Comparison of ENCODE assay signal across 1 cellular context in the genomic region with DNA sequence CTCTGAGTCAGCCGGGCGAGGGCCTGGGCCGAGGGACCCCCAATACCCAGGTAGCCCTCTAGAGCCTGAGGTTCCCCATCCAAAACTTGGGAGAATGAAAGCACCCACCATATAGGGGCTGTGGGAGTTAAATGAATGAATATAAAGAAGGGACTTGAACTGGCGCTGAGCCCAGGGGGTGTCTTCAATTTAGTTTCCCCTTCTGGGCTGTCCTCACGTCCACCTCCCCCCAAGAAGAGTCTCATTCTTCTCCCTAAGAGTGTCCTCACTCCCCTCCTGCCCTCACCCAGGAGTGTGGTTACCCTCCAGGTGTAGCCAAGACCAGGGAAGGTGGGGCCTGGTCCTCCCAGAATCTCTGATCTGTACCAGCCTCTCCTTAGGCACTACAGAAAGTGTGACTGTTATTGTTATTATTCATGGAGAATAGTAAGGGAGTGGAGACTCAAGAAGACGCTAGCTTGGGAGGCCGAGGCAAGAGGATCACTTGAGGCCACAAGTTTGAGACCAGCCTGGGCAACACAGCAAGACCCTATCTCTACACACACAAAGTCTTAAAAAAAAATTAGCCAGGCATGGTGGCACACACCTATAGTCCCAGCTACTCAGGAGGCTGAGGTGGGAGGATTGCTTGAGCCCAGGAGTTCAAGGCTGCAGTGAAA.
TF ChIP-seq lines count a peak whose summit lies in the region.

No MANE protein-coding gene starts in this region.

TF ChIP-seq in GM12878, 131 proteins besides CTCF, POLR2A, EP300 and RAD21:
- TF ChIP-seq, protein P1, sequence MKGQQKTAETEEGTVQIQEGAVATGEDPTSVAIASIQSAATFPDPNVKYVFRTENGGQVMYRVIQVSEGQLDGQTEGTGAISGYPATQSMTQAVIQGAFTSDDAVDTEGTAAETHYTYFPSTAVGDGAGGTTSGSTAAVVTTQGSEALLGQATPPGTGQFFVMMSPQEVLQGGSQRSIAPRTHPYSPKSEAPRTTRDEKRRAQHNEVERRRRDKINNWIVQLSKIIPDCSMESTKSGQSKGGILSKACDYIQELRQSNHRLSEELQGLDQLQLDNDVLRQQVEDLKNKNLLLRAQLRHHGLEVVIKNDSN (IDR thresholded peaks at IDR 0.05; ENCODE audit: borderline replicate concordance, extremely low read length, insufficient read depth, low read depth, low read length), result no peak
- TF ChIP-seq KLF5 (IDR thresholded peaks at IDR 0.05; ENCODE audit: partially characterized antibody) (no peak), MEF2A (IDR thresholded peaks at IDR 0.05; ENCODE audit: insufficient read depth, low read depth, low read length) (no peak), MYC (IDR thresholded peaks at IDR 0.05; ENCODE audit: insufficient read depth, insufficient read length, insufficient replicate concordance, low read length, severe bottlenecking) (no peak), CREB1 (IDR thresholded peaks at IDR 0.05; ENCODE audit: low read depth) (no peak), IKZF2 (IDR thresholded peaks at IDR 0.05) (no peak), NFYA (IDR thresholded peaks at IDR 0.05; ENCODE audit: borderline replicate concordance, low read depth, low read length) (no peak), MTA3 (IDR thresholded peaks at IDR 0.05; ENCODE audit: borderline replicate concordance, low read length) (no peak), RBBP5 (conservative IDR thresholded peaks at IDR 0.05) (no peak), RELA (IDR thresholded peaks at IDR 0.05; ENCODE audit: borderline replicate concordance, partially characterized antibody) (no peak), ZBTB11 (CRISPR knock-in tag; IDR thresholded peaks at IDR 0.05) (no peak), SREBF2 (IDR thresholded peaks at IDR 0.05; ENCODE audit: low read length) (no peak), SP1 (IDR thresholded peaks at IDR 0.05; ENCODE audit: low read depth, low read length) (no peak), SMARCA5 (IDR thresholded peaks at IDR 0.05) (no peak), RUNX3 (IDR thresholded peaks at IDR 0.05; ENCODE audit: low read length) (no peak), BMI1 (IDR thresholded peaks at IDR 0.05; ENCODE audit: borderline replicate concordance) (no peak), HSF1 (IDR thresholded peaks at IDR 0.05; ENCODE audit: low read depth, low read length) (no peak), CHD4 (IDR thresholded peaks at IDR 0.05) (no peak)
- TF ChIP-seq, protein P2, sequence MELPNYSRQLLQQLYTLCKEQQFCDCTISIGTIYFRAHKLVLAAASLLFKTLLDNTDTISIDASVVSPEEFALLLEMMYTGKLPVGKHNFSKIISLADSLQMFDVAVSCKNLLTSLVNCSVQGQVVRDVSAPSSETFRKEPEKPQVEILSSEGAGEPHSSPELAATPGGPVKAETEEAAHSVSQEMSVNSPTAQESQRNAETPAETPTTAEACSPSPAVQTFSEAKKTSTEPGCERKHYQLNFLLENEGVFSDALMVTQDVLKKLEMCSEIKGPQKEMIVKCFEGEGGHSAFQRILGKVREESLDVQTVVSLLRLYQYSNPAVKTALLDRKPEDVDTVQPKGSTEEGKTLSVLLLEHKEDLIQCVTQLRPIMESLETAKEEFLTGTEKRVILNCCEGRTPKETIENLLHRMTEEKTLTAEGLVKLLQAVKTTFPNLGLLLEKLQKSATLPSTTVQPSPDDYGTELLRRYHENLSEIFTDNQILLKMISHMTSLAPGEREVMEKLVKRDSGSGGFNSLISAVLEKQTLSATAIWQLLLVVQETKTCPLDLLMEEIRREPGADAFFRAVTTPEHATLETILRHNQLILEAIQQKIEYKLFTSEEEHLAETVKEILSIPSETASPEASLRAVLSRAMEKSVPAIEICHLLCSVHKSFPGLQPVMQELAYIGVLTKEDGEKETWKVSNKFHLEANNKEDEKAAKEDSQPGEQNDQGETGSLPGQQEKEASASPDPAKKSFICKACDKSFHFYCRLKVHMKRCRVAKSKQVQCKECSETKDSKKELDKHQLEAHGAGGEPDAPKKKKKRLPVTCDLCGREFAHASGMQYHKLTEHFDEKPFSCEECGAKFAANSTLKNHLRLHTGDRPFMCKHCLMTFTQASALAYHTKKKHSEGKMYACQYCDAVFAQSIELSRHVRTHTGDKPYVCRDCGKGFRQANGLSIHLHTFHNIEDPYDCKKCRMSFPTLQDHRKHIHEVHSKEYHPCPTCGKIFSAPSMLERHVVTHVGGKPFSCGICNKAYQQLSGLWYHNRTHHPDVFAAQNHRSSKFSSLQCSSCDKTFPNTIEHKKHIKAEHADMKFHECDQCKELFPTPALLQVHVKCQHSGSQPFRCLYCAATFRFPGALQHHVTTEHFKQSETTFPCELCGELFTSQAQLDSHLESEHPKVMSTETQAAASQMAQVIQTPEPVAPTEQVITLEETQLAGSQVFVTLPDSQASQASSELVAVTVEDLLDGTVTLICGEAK (IDR thresholded peaks at IDR 0.05; ENCODE audit: borderline replicate concordance), result no peak
